23 cellular contexts compared by ENCODE assay signal in the genomic region with DNA sequence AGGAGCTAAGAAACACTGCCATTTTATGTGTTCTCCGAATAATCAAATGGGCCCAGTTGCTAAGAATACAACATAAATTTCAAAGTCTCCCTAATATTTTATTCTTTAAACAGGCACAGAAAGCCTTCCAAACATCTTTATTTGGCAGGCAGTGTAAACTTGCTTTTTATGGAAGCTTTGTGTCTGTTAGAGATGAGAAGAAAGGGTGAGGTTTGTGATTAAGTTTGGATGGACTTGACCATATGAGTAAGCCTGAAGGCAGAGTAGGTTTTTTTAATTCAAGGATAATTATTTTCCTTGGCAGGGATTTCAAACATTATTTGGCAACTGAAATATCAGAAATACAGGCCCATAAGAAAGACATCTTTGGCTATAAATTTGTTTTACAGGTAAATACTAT.
DNase-seq lines count a peak whose midpoint lies in the region; ATAC-seq and TF ChIP-seq lines count a peak whose summit lies in the region.
"Had no signal": no experiment of that assay in that cellular context is flagged by ENCODE, and none has a peak within 500 bp of the region (broad histone marks: within the 10 kb centered on the region; RNA-seq: fewer than 3 reads in every experiment).

No MANE protein-coding gene starts in this region.

- H2AFZ ChIP-seq in IMR-90 (replicated peaks; ENCODE audit: low read length, poor library complexity) = no peak overlapping the region

- dilution Hi-C loops in IMR-90 (cut with HindIII; ENCODE audit: low sequenced_read_pairs, unreplicated experiment) = no loop called here

- peaks cover 47% of the 10 kb centered on the region for H3K4me1 Mint-ChIP-seq in activated CD4-positive, alpha-beta T cell treated with anti-CD3 and anti-CD28 coated beads for 36 hours
- H3K4me1 Mint-ChIP-seq in naive thymus-derived CD8-positive, alpha-beta T cell = peaks cover 23 to 50% (median 42%) of the 10 kb centered on the region in 4 donors
- H3K4me1 Mint-ChIP-seq: endodermal cell had no signal

- no peaks in the 10 kb centered on the region for H3K27me3 ChIP-seq in IMR-90 (ENCODE audit: control insufficient read depth, insufficient read depth, low read length)
- no peaks in the 10 kb centered on the region for H3K27me3 ChIP-seq in ascending aorta
- H3K27me3 ChIP-seq in Peyer's patch = no peaks in the 10 kb centered on the region
- H3K27me3 ChIP-seq: upper lobe of right lung had no signal

- no peaks in the 10 kb centered on the region for H3K4me1 ChIP-seq in IMR-90 (ENCODE audit: control insufficient read depth, insufficient read depth, low read length)
- peaks cover 0 to 5% of the 10 kb centered on the region in 2 donors for H3K4me1 ChIP-seq in ascending aorta
- peaks cover 0 to 24% (median 0%) of the 10 kb centered on the region in 4 donors for H3K4me1 ChIP-seq in Peyer's patch
- H3K4me1 ChIP-seq: lower lobe of right lung, prostate gland had no signal

- DNase-seq in activated CD4-positive, alpha-beta T cell treated with anti-CD3 and anti-CD28 coated beads for 36 hours = no peak
- DNase-seq in activated CD4-positive, alpha-beta T cell treated with anti-CD3 and anti-CD28 coated beads for 4 hours = no peak
- peak; percentile 60 for DNase-seq in IMR-90
- DNase-seq in ascending aorta (ENCODE audit: low spot score in 2 of 2) = no peak
- no peak for DNase-seq in naive thymus-derived CD8-positive, alpha-beta T cell
- DNase-seq in HPDE6-E6E7 (ENCODE audit: extremely low spot score) = no peak
- DNase-seq in Peyer's patch = no peak
- DNase-seq: 8988T; activated B cell treated with CpG ODN at 0.5 μM for 24 hours; activated CD8-positive, alpha-beta memory T cell treated with anti-CD3 and anti-CD28 coated beads, Interleukin-2, amount 50 U/mL, for 48 hours; endodermal cell; HFFc6; KG1; lower lobe of right lung; NCI-H1417 treated with DMSO at 0.1 percent for 48 hours; RPMI8226; stimulated activated CD4-positive, alpha-beta T cell treated with anti-CD3 and anti-CD28 coated beads, Interleukin-12 subunit alpha, Interleukin-12 subunit beta, amount 100 ng/mL, for 4 hours; stimulated activated naive CD4-positive, alpha-beta T cell treated with Interleukin-2 at 50 U/mL for 16 hours; upper lobe of right lung had no signal

- H3K14ac ChIP-seq in IMR-90 (replicated peaks; ENCODE audit: low read depth, low read length) = no peak overlapping the region

- H2BK15ac ChIP-seq in IMR-90 (ENCODE audit: low read depth, low read length) = no peak overlapping the region

- no peak for TF ChIP-seq POLR2A in IMR-90 (IDR thresholded peaks at IDR 0.05; ENCODE audit: low read depth, low read length)
- TF ChIP-seq POLR2A in Peyer's patch (IDR thresholded peaks at IDR 0.05) = no peak

- H2AK9ac ChIP-seq in IMR-90 (replicated peaks; ENCODE audit: low read depth, low read length, poor library complexity) = no peak overlapping the region

- H3K36me3 Mint-ChIP-seq in activated CD4-positive, alpha-beta T cell treated with anti-CD3 and anti-CD28 coated beads for 36 hours (ENCODE audit: low read depth) = peaks cover 46% of the 10 kb centered on the region
- H3K36me3 Mint-ChIP-seq in naive thymus-derived CD8-positive, alpha-beta T cell = peaks cover 5 to 65% (median 64%) of the 10 kb centered on the region in 3 donors

- no TSS peak for BruUV-seq in IMR-90 (replicated peaks; lab: Mats Ljungman, UMichigan)

- H4K20me1 ChIP-seq in IMR-90 (ENCODE audit: insufficient read depth, low read length) = no peaks in the 10 kb centered on the region

- no peak overlapping the region for H2BK20ac ChIP-seq in IMR-90 (ENCODE audit: low read depth, low read length)

- no peaks in the 10 kb centered on the region for H3K9me1 ChIP-seq in IMR-90 (ENCODE audit: insufficient read depth, low read length)

- H3K9me3 ChIP-seq in IMR-90 (ENCODE audit: control insufficient read depth, insufficient read depth, low read length) (no peaks in the 10 kb centered on the region), ascending aorta (no peaks in the 10 kb centered on the region), Peyer's patch (no peaks in the 10 kb centered on the region)
- H3K9me3 ChIP-seq: lower lobe of right lung, prostate gland, upper lobe of right lung had no signal

- CTCF ChIA-PET in activated CD4-positive, alpha-beta T cell treated with anti-CD3 and anti-CD28 coated beads for 36 hours (lab: Charles Lee) = no interaction called here
- CTCF ChIA-PET in IMR-90 (lab: Yijun Ruan, JAX) = no interaction called here

- H3K4ac ChIP-seq in IMR-90 (ENCODE audit: low read depth, low read length) = no peak overlapping the region

- H2BK5ac ChIP-seq in IMR-90 (ENCODE audit: low read depth, low read length, poor library complexity, severe bottlenecking) = no peak overlapping the region

- no CpG with 5 or more reads among the region's 1 CpG for WGBS in IMR-90 (ENCODE audit: extremely low coverage in 2 of 2, insufficient read length in 1 of 2), 2 experiments

- intact Hi-C loops in activated CD4-positive, alpha-beta T cell treated with anti-CD3 and anti-CD28 coated beads for 36 hours (cut with DNase I, micrococcal nuclease) = no loop called here
- intact Hi-C loops in IMR-90 (cut with micrococcal nuclease) = loop anchor here (10.0 kb wide), 1 partner anchor 203 kb away; no protein-coding TSS in a partner anchor
- intact Hi-C loops in ascending aorta (cut with DNase I) = no loop called here

- H3K18ac ChIP-seq in IMR-90 (ENCODE audit: low read depth, low read length) = no peak overlapping the region

- no peak overlapping the region for H2BK120ac ChIP-seq in IMR-90 (ENCODE audit: low read depth, low read length)

- no peaks in the 10 kb centered on the region for H3K9me3 Mint-ChIP-seq in activated CD4-positive, alpha-beta T cell treated with anti-CD3 and anti-CD28 coated beads for 36 hours (ENCODE audit: low read depth)
- peaks cover 0 to 5% (median 0%) of the 10 kb centered on the region in 9 donors for H3K9me3 Mint-ChIP-seq in naive thymus-derived CD8-positive, alpha-beta T cell
- H3K9me3 Mint-ChIP-seq: activated B cell treated with CpG ODN at 0.5 μM for 24 hours, endodermal cell, HFFc6 had no signal

- TF ChIP-seq RAD21 in IMR-90 (IDR thresholded peaks at IDR 0.05; ENCODE audit: low read length) = no peak

- H4K8ac ChIP-seq in IMR-90 (ENCODE audit: low read depth in 2 of 2, low read length in 2 of 2) = no peak overlapping the region

- H3K79me1 ChIP-seq in IMR-90 (ENCODE audit: low read depth in 1 of 2, low read length in 2 of 2) = no peaks in the 10 kb centered on the region; a peak in 1 of 4 replicates

- H3K4me2 ChIP-seq in IMR-90 (ENCODE audit: low read depth, low read length) = no peak overlapping the region

- H3K4me3 Mint-ChIP-seq in activated CD4-positive, alpha-beta T cell treated with anti-CD3 and anti-CD28 coated beads for 36 hours = no peak overlapping the region
- peak overlapping the region in 5 of 10 donors; percentile 3 to 63 (median 41) for H3K4me3 Mint-ChIP-seq in naive thymus-derived CD8-positive, alpha-beta T cell
- H3K4me3 Mint-ChIP-seq: activated B cell treated with CpG ODN at 0.5 μM for 24 hours, endodermal cell, HFFc6 had no signal

- H3K4me3 ChIP-seq in IMR-90 (ENCODE audit: insufficient read depth, low read depth, low read length) (no peak overlapping the region), ascending aorta (no peak overlapping the region), Peyer's patch (no peak overlapping the region)
- H3K4me3 ChIP-seq: lower lobe of right lung, prostate gland, upper lobe of right lung had no signal

- TF ChIP-seq CTCF in IMR-90 (conservative IDR thresholded peaks at IDR 0.05; ENCODE audit: low read depth, low read length) (no peak), ascending aorta (IDR thresholded peaks at IDR 0.05) (no peak), Peyer's patch (IDR thresholded peaks at IDR 0.05) (no peak)

- no peak overlapping the region for H3K56ac ChIP-seq in IMR-90 (ENCODE audit: extremely low read depth, insufficient read depth, low read length)

- H3K9ac ChIP-seq in IMR-90 (ENCODE audit: low read depth, low read length) = no peak overlapping the region

- peak overlapping the region; percentile 55 for H3K27ac Mint-ChIP-seq in activated CD4-positive, alpha-beta T cell treated with anti-CD3 and anti-CD28 coated beads for 36 hours
- H3K27ac Mint-ChIP-seq in naive thymus-derived CD8-positive, alpha-beta T cell = peak overlapping the region in 9 of 10 donors; percentile 61 to 97 (median 87)
- H3K27ac Mint-ChIP-seq: HFFc6 had no signal

- peaks cover 19% of the 10 kb centered on the region for H3K36me3 ChIP-seq in IMR-90 (ENCODE audit: control insufficient read depth, insufficient read depth, low read length)
- H3K36me3 ChIP-seq in ascending aorta = peaks cover 8 to 40% of the 10 kb centered on the region in 2 donors
- peaks cover 0 to 51% (median 0%) of the 10 kb centered on the region in 3 donors for H3K36me3 ChIP-seq in Peyer's patch
- H3K36me3 ChIP-seq: prostate gland had no signal

- in situ Hi-C loops in IMR-90 (cut with MboI; ENCODE audit: low sequenced_read_pairs) = no loop called here

- no peak overlapping the region for H2AK5ac ChIP-seq in IMR-90 (ENCODE audit: low read depth, low read length)

- POLR2A ChIA-PET in activated CD4-positive, alpha-beta T cell treated with anti-CD3 and anti-CD28 coated beads for 36 hours (lab: Charles Lee) = interaction anchor here (0.6 kb wide), 1 partner anchor 66 kb away, joined by 3 read pairs; no protein-coding TSS in a partner anchor
- POLR2A ChIA-PET in IMR-90 (lab: Charles Lee; ENCODE audit: unreplicated experiment) = no interaction called here
- POLR2A ChIA-PET in naive thymus-derived CD8-positive, alpha-beta T cell (lab: Charles Lee) = no interaction called here

- H3K27me3 Mint-ChIP-seq in activated CD4-positive, alpha-beta T cell treated with anti-CD3 and anti-CD28 coated beads for 36 hours = no peaks in the 10 kb centered on the region
- no peaks in the 10 kb centered on the region for H3K27me3 Mint-ChIP-seq in naive thymus-derived CD8-positive, alpha-beta T cell
- H3K27me3 Mint-ChIP-seq: activated B cell treated with CpG ODN at 0.5 μM for 24 hours had no signal

- no peak overlapping the region for H4K91ac ChIP-seq in IMR-90 (ENCODE audit: insufficient read depth, low read depth, low read length)

- ATAC-seq in activated CD4-positive, alpha-beta T cell treated with anti-CD3 and anti-CD28 coated beads for 36 hours = no peak
- ATAC-seq in IMR-90 (ENCODE audit: low read depth) (peak; percentile 49; the same call in 1 of the 2 replicates), HG03045 (IDR thresholded peaks at IDR 0.05; ENCODE audit: unreplicated experiment) (no peak)
- no peak for ATAC-seq in naive thymus-derived CD8-positive, alpha-beta T cell
- ATAC-seq: lower lobe of right lung, upper lobe of right lung had no signal

- H3K27ac ChIP-seq in IMR-90 (ENCODE audit: insufficient read depth, low read length) = no peak overlapping the region
- H3K27ac ChIP-seq in ascending aorta = peak overlapping the region; percentile 13 to 32
- peak overlapping the region in 1 of 4 donors; percentile 34 for H3K27ac ChIP-seq in Peyer's patch
- H3K27ac ChIP-seq: C4-2B, HL-60, lower lobe of right lung, prostate gland, upper lobe of right lung had no signal

- no peak overlapping the region for H3K23ac ChIP-seq in IMR-90 (ENCODE audit: low read depth, low read length)

- H4K5ac ChIP-seq in IMR-90 (ENCODE audit: low read depth, low read length) = no peak overlapping the region

TF ChIP-seq in IMR-90, 13 proteins besides CTCF, POLR2A, EP300 and RAD21 (continues in another document):
- TF ChIP-seq MXI1 (IDR thresholded peaks at IDR 0.05; ENCODE audit: borderline replicate concordance, low read depth, low read length) (no peak), SMC3 (IDR thresholded peaks at IDR 0.05; ENCODE audit: low read depth, low read length) (no peak), FOS (IDR thresholded peaks at IDR 0.05; ENCODE audit: low read depth, low read length) (no peak)
